Comparison of ENCODE assay signal across 8 cellular contexts in genomic region chr18:53567935-53568574, GRCh38.
A peak's percentile ranks its signal among the peaks of the same experiment; 100 is the strongest.
DNase-seq lines count a peak whose midpoint lies in the region; ATAC-seq, FAIRE-seq and TF ChIP-seq lines count a peak whose summit lies in the region.

No MANE protein-coding gene starts in this region.

- DNase-seq in BJ (ENCODE audit: low read depth) (peak; percentile 1), NB4 (ENCODE audit: low read depth) (peak; percentile 38), amniotic epithelial cell (ENCODE audit: low read depth) (peak; percentile 21), iPS-NIHi7 (ENCODE audit: extremely low spot score) (peak; percentile 56), H54 (ENCODE audit: insufficient read length, low spot score) (no peak), ureter (ENCODE audit: low spot score) (no peak)

- POLR2A ChIA-PET in BJ (lab: Charles Lee) = no interaction called here

- H3K27me3 ChIP-seq in BJ (ENCODE audit: control insufficient read depth, insufficient read depth, low read length) = no peaks in the 10 kb centered on the region

- TF ChIP-seq CTCF in BJ (IDR thresholded peaks at IDR 0.05; ENCODE audit: insufficient read depth, low read depth, low read length) (peak; percentile 51), NB4 (IDR thresholded peaks at IDR 0.05; ENCODE audit: low read depth, low read length) (peak; percentile 50)

- H3K4me3 ChIP-seq in BJ (ENCODE audit: low read depth, low read length) (no peak overlapping the region), NB4 (ENCODE audit: low read depth, low read length) (no peak overlapping the region)

- FAIRE-seq in H54 (lab: Jason Lieb, UNC) = no peak

- ATAC-seq in GM19023 (IDR thresholded peaks at IDR 0.05; ENCODE audit: unreplicated experiment) = peak; percentile 70
- no peak for ATAC-seq in HG02970 (IDR thresholded peaks at IDR 0.05; ENCODE audit: low FRiP score, unreplicated experiment)

- no peaks in the 10 kb centered on the region for H3K36me3 ChIP-seq in BJ (ENCODE audit: control insufficient read depth, insufficient read depth, low read length)

- CTCF ChIA-PET in BJ (lab: Yijun Ruan, JAX) = interaction anchor here (1.0 to 1.8 kb wide), 3 partner anchors 549 to 560 kb away, joined by 5 to 6 read pairs (median 5); no protein-coding TSS in a partner anchor

- TF ChIP-seq POLR2A in NB4 (IDR thresholded peaks at IDR 0.05; ENCODE audit: extremely low read depth, insufficient read length) (no peak), H54 (IDR thresholded peaks at IDR 0.05; ENCODE audit: low read depth, low read length) (no peak)

Comparison
In these comparisons a context has a peak if more than half of its experiments do, and no peak if none do; other contexts are left out.
1. DNase-seq: peak in BJ (single experiment), NB4 (single experiment), amniotic epithelial cell (single experiment) and iPS-NIHi7 (single experiment); none in H54 (single experiment) and ureter (single experiment).